1 cellular context compared by ENCODE assay signal in genomic region chr17:68822752-68823289, GRCh38.
TF ChIP-seq lines count a peak whose summit lies in the region.

No MANE protein-coding gene starts in this region.

TF ChIP-seq in HepG2, 621 proteins besides CTCF, POLR2A, EP300 and RAD21 (continued from another document):
- 0 out of 2 replicates have a peak, but pooled peaks have one; percentile 39 for TF ChIP-seq MTERF4 (CRISPR knock-in tag; IDR thresholded peaks at IDR 0.05)
